In the genomic region with DNA sequence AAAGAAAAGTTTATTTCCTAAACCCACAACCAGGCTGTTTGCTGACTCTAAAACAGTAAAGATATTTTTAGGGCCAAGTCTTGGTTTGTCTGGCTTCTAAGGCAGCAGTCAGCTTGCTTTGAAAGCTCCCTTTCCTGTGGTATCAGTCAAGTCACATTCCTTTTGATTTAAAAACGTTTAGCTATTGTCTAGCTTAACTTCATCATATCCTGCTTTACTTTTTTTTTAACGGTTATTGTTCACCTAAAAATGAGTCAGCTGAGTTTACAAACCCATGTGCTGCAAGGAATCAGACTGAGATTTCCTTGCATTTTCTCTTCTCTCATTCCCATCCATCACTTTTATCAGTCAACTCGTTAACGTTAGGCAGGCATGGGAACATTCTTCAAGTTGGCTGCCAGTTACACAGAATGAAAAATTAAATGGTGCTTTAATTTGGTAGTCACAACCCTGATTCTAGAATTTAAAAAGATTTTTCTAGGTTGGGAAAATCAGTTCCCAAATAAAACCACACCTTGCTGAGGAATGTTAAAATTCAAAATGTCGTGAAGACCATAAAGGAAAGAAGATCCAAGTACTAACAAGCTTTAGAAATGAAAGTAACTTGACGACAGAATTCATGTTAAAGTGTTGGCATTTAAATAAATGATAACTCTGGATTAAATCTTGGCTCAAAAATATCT, we compare ENCODE assay signal across 8 cellular contexts. TPM values are rescaled to one million over a fixed set of nuclear protein-coding genes. Genes with fewer than 3 reads are reported as not detected.
DNase-seq lines count a peak whose midpoint lies in the region; TF ChIP-seq lines count a peak whose summit lies in the region.

No MANE protein-coding gene starts in this region.

- TF ChIP-seq CTCF in fibroblast of mammary gland (conservative IDR thresholded peaks at IDR 0.05; ENCODE audit: control insufficient read depth, insufficient read depth, low read depth, low read length): no peak

- no peak overlapping the region for H3K4me3 ChIP-seq in fibroblast of mammary gland (ENCODE audit: control insufficient read depth, low read depth, low read length)

- DNase-seq in GM04504 (ENCODE audit: low read depth) (peak; percentile 72), T follicular helper cell (ENCODE audit: low read depth) (peak; percentile 28), fibroblast of mammary gland (ENCODE audit: low read depth) (peak; percentile 85), renal cortical epithelial cell (ENCODE audit: low read depth) (peak; percentile 99), NK-92 (lab: John Stamatoyannopoulos, UW; ENCODE audit: unreplicated experiment) (no peak), NCI-H1105 (lab: John Stamatoyannopoulos, UW) (no peak), NCI-H2196 treated with DMSO at 0.1 percent for 48 hours (lab: John Stamatoyannopoulos, UW; ENCODE audit: unreplicated experiment) (no peak)
- DNase-seq in stimulated activated CD4-positive, alpha-beta T cell treated with anti-CD3 and anti-CD28 coated beads, Interleukin-4, amount 100 ng/mL, for 1 hour: no peak

RNA-seq across cellular contexts. Expression of a gene that starts 45.9 kb away (rescaled TPM):
- total RNA-seq in renal cortical epithelial cell: 68.9 and 92.8 TPM in 2 replicates

Comparison
In these comparisons a context has a peak if more than half of its experiments do, and no peak if none do; other contexts are left out.
1. DNase-seq: peak in GM04504 (single experiment), T follicular helper cell (single experiment), fibroblast of mammary gland (single experiment) and renal cortical epithelial cell (single experiment); none in stimulated activated CD4-positive, alpha-beta T cell treated with anti-CD3 and anti-CD28 coated beads, Interleukin-4, amount 100 ng/mL, for 1 hour (single experiment), NK-92 (single experiment), NCI-H1105 (single experiment) and NCI-H2196 treated with DMSO at 0.1 percent for 48 hours (single experiment).